Comparison of ENCODE assay signal across 29 cellular contexts in the genomic region with DNA sequence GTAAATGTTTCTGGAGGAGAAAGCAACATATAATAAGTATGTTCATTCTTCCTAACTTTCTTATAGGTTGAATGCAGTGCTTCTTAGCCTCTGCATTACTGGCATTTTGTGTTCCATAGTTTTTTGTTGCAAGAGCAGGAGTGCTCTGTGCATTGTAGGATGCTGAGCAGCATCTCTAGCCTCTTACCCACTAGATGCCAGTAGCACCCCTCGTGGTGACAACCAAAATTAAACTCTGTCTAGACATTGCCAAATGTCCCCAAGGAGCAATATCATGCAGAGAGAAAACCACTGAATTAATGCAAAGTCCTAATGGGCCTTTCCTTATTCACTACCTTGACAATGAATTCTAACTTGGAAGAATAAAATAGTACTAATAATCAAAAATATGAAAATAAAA.
DNase-seq lines count a peak whose midpoint lies in the region; ATAC-seq, FAIRE-seq and TF ChIP-seq lines count a peak whose summit lies in the region.
"Had no signal": no experiment of that assay in that cellular context is flagged by ENCODE, and none has a peak within 500 bp of the region (broad histone marks: within the 10 kb centered on the region; RNA-seq: fewer than 3 reads in every experiment).

No MANE protein-coding gene starts in this region.

- 20% methylated on average over 1 of the region's 1 CpG for WGBS in A549 (ENCODE audit: missing lambda C conversion rate)
- 83% methylated on average over 1 of the region's 1 CpG; no CpG with 5 or more reads in 1 of the 2 experiments for WGBS in endodermal cell (ENCODE audit: insufficient coverage in 1 of 2, insufficient read length in 1 of 2), 2 experiments

- H3K36me3 ChIP-seq in OCI-LY7 (ENCODE audit: insufficient read depth, low read length) = no peaks in the 10 kb centered on the region
- no peaks in the 10 kb centered on the region for H3K36me3 ChIP-seq in endodermal cell (ENCODE audit: control insufficient read depth, insufficient read depth, low read length)
- H3K36me3 ChIP-seq: heart left ventricle, left lung, pancreas, transverse colon had no signal

- H2AFZ ChIP-seq in OCI-LY7 (ENCODE audit: low read length) = no peak overlapping the region

- TF ChIP-seq RAD21 in A549 (conservative IDR thresholded peaks at IDR 0.05 in 1 of 2, IDR thresholded peaks at IDR 0.05 in 1 of 2) = peak; percentile 43 to 50; a peak in 4 of 5 replicates

- no peak for TF ChIP-seq POLR2A in A549 (IDR thresholded peaks at IDR 0.05; ENCODE audit: low read length)

- peak overlapping the region; percentile 80 to 89 for H3K27ac ChIP-seq in A549
- H3K27ac ChIP-seq in OCI-LY7 (ENCODE audit: low read depth, low read length, poor library complexity, severe bottlenecking) = no peak overlapping the region
- no peak overlapping the region for H3K27ac ChIP-seq in endodermal cell (ENCODE audit: low read depth, low read length)
- H3K27ac ChIP-seq: heart left ventricle, KMS-11, left lung, pancreas, transverse colon had no signal

- no peaks in the 10 kb centered on the region for H3K9me3 Mint-ChIP-seq in endodermal cell
- H3K9me3 Mint-ChIP-seq: activated naive CD4-positive, alpha-beta T cell treated with anti-CD3 and anti-CD28 coated beads, Interleukin-2, amount 10 ng/mL, durations not matched to agents 7 days and 5 days; naive thymus-derived CD8-positive, alpha-beta T cell; stimulated activated naive CD8-positive, alpha-beta T cell treated with anti-CD3 and anti-CD28 coated beads, Interleukin-15, Interleukin-2, amounts not matched to agents 100 ng/mL and 50 ng/mL, for 24 hours; T-cell had no signal

- H3K36me3 Mint-ChIP-seq in endodermal cell (ENCODE audit: low read depth) = no peaks in the 10 kb centered on the region
- H3K36me3 Mint-ChIP-seq: activated naive CD4-positive, alpha-beta T cell treated with anti-CD3 and anti-CD28 coated beads, Interleukin-2, amount 10 ng/mL, durations not matched to agents 7 days and 5 days; naive thymus-derived CD8-positive, alpha-beta T cell; T-cell had no signal

- peaks cover 94% of the 10 kb centered on the region for H3K4me1 ChIP-seq in A549
- H3K4me1 ChIP-seq in OCI-LY7 (ENCODE audit: insufficient read depth, low read length, poor library complexity, severe bottlenecking) = no peaks in the 10 kb centered on the region
- H3K4me1 ChIP-seq in endodermal cell (ENCODE audit: control insufficient read depth, insufficient read depth, low read length) = peaks cover 10% of the 10 kb centered on the region
- H3K4me1 ChIP-seq: left lung had no signal

- no peaks in the 10 kb centered on the region for H3K9me2 ChIP-seq in OCI-LY7 (ENCODE audit: insufficient read depth, low read length)

- POLR2A ChIA-PET in A549 (lab: Yijun Ruan, JAX) (no interaction called here), OCI-LY7 (lab: Charles Lee) (no interaction called here)

- H3K79me2 ChIP-seq in OCI-LY7 (ENCODE audit: insufficient read depth, low read depth, low read length) = no peaks in the 10 kb centered on the region

- no peaks in the 10 kb centered on the region for H4K20me1 ChIP-seq in OCI-LY7 (ENCODE audit: insufficient read depth, low read length)

- H3K4me3 ChIP-seq in A549 (no peak overlapping the region), OCI-LY7 (ENCODE audit: low read depth, low read length, poor library complexity, severe bottlenecking) (no peak overlapping the region), endodermal cell (ENCODE audit: low read length) (no peak overlapping the region)
- H3K4me3 ChIP-seq: heart left ventricle, left lung, pancreas, transverse colon had no signal

- H3K27ac Mint-ChIP-seq in endodermal cell = no peak overlapping the region
- H3K27ac Mint-ChIP-seq: activated naive CD4-positive, alpha-beta T cell treated with anti-CD3 and anti-CD28 coated beads, Interleukin-2, amount 10 ng/mL, durations not matched to agents 7 days and 5 days; stimulated activated naive CD8-positive, alpha-beta T cell treated with anti-CD3 and anti-CD28 coated beads, Interleukin-15, Interleukin-2, amounts not matched to agents 100 ng/mL and 50 ng/mL, for 24 hours; T-cell had no signal

- no peak overlapping the region for H3K4me3 Mint-ChIP-seq in endodermal cell
- H3K4me3 Mint-ChIP-seq: activated naive CD4-positive, alpha-beta T cell treated with anti-CD3 and anti-CD28 coated beads, Interleukin-2, amount 10 ng/mL, durations not matched to agents 7 days and 5 days; naive thymus-derived CD8-positive, alpha-beta T cell; stimulated activated naive CD8-positive, alpha-beta T cell treated with anti-CD3 and anti-CD28 coated beads, Interleukin-15, Interleukin-2, amounts not matched to agents 100 ng/mL and 50 ng/mL, for 24 hours; T-cell had no signal

- peaks cover 32% of the 10 kb centered on the region for H3K4me1 Mint-ChIP-seq in endodermal cell
- H3K4me1 Mint-ChIP-seq: activated naive CD4-positive, alpha-beta T cell treated with anti-CD3 and anti-CD28 coated beads, Interleukin-2, amount 10 ng/mL, durations not matched to agents 7 days and 5 days; T-cell had no signal

- no TSS peak for BruUV-seq in OCI-LY7 (replicated peaks; lab: Mats Ljungman, UMichigan)

- CTCF ChIA-PET in A549 (lab: Yijun Ruan, JAX) (no interaction called here), OCI-LY7 (lab: Charles Lee; ENCODE audit: unreplicated experiment) (no interaction called here)

- no peak for TF ChIP-seq EP300 in A549 (IDR thresholded peaks at IDR 0.05)

- H3K4me2 ChIP-seq in A549 (no peak overlapping the region), OCI-LY7 (ENCODE audit: low read length) (no peak overlapping the region)
- H3K4me2 ChIP-seq: KMS-11 had no signal

- ATAC-seq in A549 = peak in 1 of 2 experiments; percentile 47; a peak in 2 of 6 replicates
- no peak for ATAC-seq in HG03439 (IDR thresholded peaks at IDR 0.05; ENCODE audit: unreplicated experiment)
- ATAC-seq: heart left ventricle; left lung; naive thymus-derived CD8-positive, alpha-beta T cell; pancreas; right cardiac atrium; T-cell had no signal

- H3K27me3 Mint-ChIP-seq in endodermal cell (ENCODE audit: insufficient read depth) = no peaks in the 10 kb centered on the region
- H3K27me3 Mint-ChIP-seq: activated naive CD4-positive, alpha-beta T cell treated with anti-CD3 and anti-CD28 coated beads, Interleukin-2, amount 10 ng/mL, durations not matched to agents 7 days and 5 days had no signal

- no peak overlapping the region for H3K9ac ChIP-seq in endodermal cell (ENCODE audit: extremely low read depth, low read length, poor library complexity, severe bottlenecking)
- H3K9ac ChIP-seq: KMS-11 had no signal

- no peaks in the 10 kb centered on the region for H3K9me3 ChIP-seq in A549
- no peaks in the 10 kb centered on the region for H3K9me3 ChIP-seq in OCI-LY7 (ENCODE audit: low read length)
- no peaks in the 10 kb centered on the region for H3K9me3 ChIP-seq in endodermal cell (ENCODE audit: control insufficient read depth, low read length)
- H3K9me3 ChIP-seq: heart left ventricle, left lung, pancreas, transverse colon had no signal

- no peaks in the 10 kb centered on the region for H3K27me3 ChIP-seq in endodermal cell (ENCODE audit: control insufficient read depth, insufficient read depth, low read length, poor library complexity, severe bottlenecking)
- H3K27me3 ChIP-seq: heart left ventricle, left lung, pancreas, transverse colon had no signal

- FAIRE-seq in A549 (lab: Jason Lieb, UNC) = no peak
- FAIRE-seq: endothelial cell of umbilical vein, GM19239, pancreas, TTC549 had no signal

- DNase-seq in A549 (ENCODE audit: low read depth in 1 of 2, low spot score in 1 of 2) (peak in 1 of 2 experiments; percentile 61), OCI-LY7 (ENCODE audit: low spot score) (no peak), endodermal cell (no peak), A172 (ENCODE audit: low spot score) (no peak), islet precursor cell (no peak), NCI-H748 treated with DMSO at 0.1 percent for 48 hours (lab: John Stamatoyannopoulos, UW) (no peak)
- DNase-seq: activated CD4-positive, alpha-beta T cell treated with anti-CD3 and anti-CD28 coated beads for 48 hours; activated naive CD4-positive, alpha-beta T cell treated with anti-CD3 and anti-CD28 coated beads, Interleukin-2, amount 10 ng/mL, durations not matched to agents 7 days and 5 days; anterior cingulate cortex; heart left ventricle; left lung; naive thymus-derived CD8-positive, alpha-beta T cell; NCI-H1092 treated with DMSO at 0.1 percent for 48 hours; NCI-H2029 treated with DMSO at 0.1 percent for 48 hours; NCI-H510A; pancreas; right cardiac atrium; SHP77 treated with DMSO at 0.1 percent for 48 hours; stimulated activated CD4-positive, alpha-beta T cell treated with anti-CD3 and anti-CD28 coated beads, Interleukin-12 subunit alpha, Interleukin-12 subunit beta, amount 100 ng/mL, for 4 hours; stimulated activated CD4-positive, alpha-beta T cell treated with anti-CD3 and anti-CD28 coated beads, Interleukin-4, amount 100 ng/mL, for 4 hours; T-cell; transverse colon had no signal

- intact Hi-C loops in OCI-LY7 (cut with micrococcal nuclease; ENCODE audit: unreplicated experiment) = no loop called here

- TF ChIP-seq CTCF in A549 (IDR thresholded peaks at IDR 0.05) = peak; percentile 24; the same call in 1 of the 3 replicates
- TF ChIP-seq CTCF in GM12874 (IDR thresholded peaks at IDR 0.05; ENCODE audit: insufficient read depth, low read depth, low read length) = 0 out of 2 replicates have a peak, but pooled peaks have one; percentile 13
- peak; percentile 34; the same call in 1 of the 2 replicates for TF ChIP-seq CTCF in OCI-LY7 (conservative IDR thresholded peaks at IDR 0.05; ENCODE audit: low read length)
- peak; percentile 41 for TF ChIP-seq CTCF in endodermal cell (conservative IDR thresholded peaks at IDR 0.05)

TF ChIP-seq in A549, 52 proteins besides CTCF, POLR2A, EP300 and RAD21:
- TF ChIP-seq KDM5A (IDR thresholded peaks at IDR 0.05) (no peak), RCOR1 (IDR thresholded peaks at IDR 0.05; ENCODE audit: low read depth, low read length) (no peak)

Comparison
In these comparisons a context has a peak if more than half of its experiments do, and no peak if none do; other contexts are left out.
1. H3K27ac ChIP-seq: peak in A549 (2 of 2); none in OCI-LY7 (single experiment) and endodermal cell (single experiment).
2. Peak in every context shown above with its lines, with median percentiles within 50 percentile points of each other: CTCF ChIP-seq.